Comparison of ENCODE assay signal across 8 cellular contexts in the genomic region with DNA sequence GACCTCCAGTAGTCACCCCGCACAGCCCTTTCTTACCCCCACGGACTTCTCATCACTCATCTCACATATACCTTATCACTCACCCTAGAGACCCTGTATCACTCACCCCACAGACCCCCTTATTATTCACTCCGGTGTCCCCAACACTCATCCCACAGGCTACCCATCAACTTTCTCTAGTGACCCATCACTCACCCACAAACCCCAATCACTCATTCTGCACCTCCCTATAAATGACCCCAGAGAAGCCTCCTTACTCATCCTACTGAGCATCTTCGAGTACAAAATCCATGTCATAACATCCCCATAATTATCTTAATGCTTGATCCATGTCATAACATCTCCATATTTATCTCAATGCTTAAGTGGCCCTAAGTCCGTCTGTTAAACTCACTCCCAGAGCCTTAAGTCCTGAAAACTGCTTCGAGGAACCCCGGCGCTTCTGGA. TPM values are rescaled to one million over a fixed set of nuclear protein-coding genes. Genes with fewer than 3 reads are reported as not detected.
DNase-seq lines count a peak whose midpoint lies in the region; ATAC-seq and TF ChIP-seq lines count a peak whose summit lies in the region.

No MANE protein-coding gene starts in this region.

- TF ChIP-seq RAD21 in IMR-90 (IDR thresholded peaks at IDR 0.05; ENCODE audit: low read length), result no peak

- POLR2A ChIA-PET in IMR-90 (lab: Charles Lee; ENCODE audit: unreplicated experiment), result interaction anchor here (0.6 kb wide), 1 partner anchor 40 kb away, joined by 9 read pairs; no protein-coding TSS in a partner anchor

- peak overlapping the region; percentile 5; the same call in 1 of the 2 replicates for H3K4ac ChIP-seq in IMR-90 (ENCODE audit: low read depth, low read length)

- peaks cover 13% of the 10 kb centered on the region for H3K36me3 Mint-ChIP-seq in T-helper 2 cell treated with Interferon-gamma antibody and Interleukin-4, amounts not matched to agents 5 μg/mL and 100 μg/mL, for 36 hours (ENCODE audit: low read depth)

- dilution Hi-C loops in IMR-90 (cut with HindIII; ENCODE audit: low sequenced_read_pairs, unreplicated experiment), result no loop called here

- WGBS in IMR-90 (ENCODE audit: extremely low coverage in 2 of 2, insufficient read length in 1 of 2), 2 experiments, result 24% methylated on average over 4 of the region's 8 CpGs; no CpG with 5 or more reads in 1 of the 2 experiments

- H3K4me3 ChIP-seq in IMR-90 (ENCODE audit: insufficient read depth, low read depth, low read length) (peak overlapping the region; percentile 80), coronary artery (peak overlapping the region; percentile 84), osteoblast (ENCODE audit: insufficient read depth, low read length) (peak overlapping the region; percentile 80)

- DNase-seq in T-helper 2 cell treated with Interferon-gamma antibody and Interleukin-4, amounts not matched to agents 5 μg/mL and 100 μg/mL, for 36 hours (ENCODE audit: low spot score), result peak; percentile 22
- no peak for DNase-seq in T-helper 2 cell
- no peak for DNase-seq in IMR-90
- no peak for DNase-seq in coronary artery (ENCODE audit: low spot score)
- peak; percentile 85 for DNase-seq in osteoblast (ENCODE audit: insufficient read length, low spot score, missing footprints)
- DNase-seq in mucosa of gallbladder (ENCODE audit: low spot score), result no peak
- DNase-seq in GM13977 (ENCODE audit: low spot score), result no peak

- no peak overlapping the region for H4K5ac ChIP-seq in IMR-90 (ENCODE audit: low read depth, low read length)

- H3K27me3 ChIP-seq in IMR-90 (ENCODE audit: control insufficient read depth, insufficient read depth, low read length) (no peaks in the 10 kb centered on the region), osteoblast (ENCODE audit: insufficient read depth, low read length) (no peaks in the 10 kb centered on the region)

- ATAC-seq in IMR-90 (ENCODE audit: low read depth) (no peak), HG03196 (IDR thresholded peaks at IDR 0.05; ENCODE audit: unreplicated experiment) (no peak)

- H3K23ac ChIP-seq in IMR-90 (ENCODE audit: low read depth, low read length), result no peak overlapping the region

- CTCF ChIA-PET in IMR-90 (lab: Yijun Ruan, JAX), result no interaction called here

- no peak overlapping the region for H2BK5ac ChIP-seq in IMR-90 (ENCODE audit: low read depth, low read length, poor library complexity, severe bottlenecking)

- no peaks in the 10 kb centered on the region for H3K9me3 ChIP-seq in IMR-90 (ENCODE audit: control insufficient read depth, insufficient read depth, low read length)
- H3K9me3 ChIP-seq in osteoblast (ENCODE audit: low read depth, low read length), result no peaks in the 10 kb centered on the region

- H3K4me3 Mint-ChIP-seq in T-helper 2 cell treated with Interferon-gamma antibody and Interleukin-4, amounts not matched to agents 5 μg/mL and 100 μg/mL, for 36 hours, result peak overlapping the region; percentile 95

- H3K4me1 Mint-ChIP-seq in T-helper 2 cell treated with Interferon-gamma antibody and Interleukin-4, amounts not matched to agents 5 μg/mL and 100 μg/mL, for 36 hours (ENCODE audit: low read depth), result peaks cover 29% of the 10 kb centered on the region

- H3K9ac ChIP-seq in IMR-90 (ENCODE audit: low read depth, low read length), result peak overlapping the region; percentile 34; the same call in 1 of the 2 replicates

- H3K27ac Mint-ChIP-seq in T-helper 2 cell treated with Interferon-gamma antibody and Interleukin-4, amounts not matched to agents 5 μg/mL and 100 μg/mL, for 36 hours, result peak overlapping the region; percentile 96

- H3K4me1 ChIP-seq in IMR-90 (ENCODE audit: control insufficient read depth, insufficient read depth, low read length) (peaks cover 2% of the 10 kb centered on the region), osteoblast (ENCODE audit: insufficient read depth, low read length) (peaks cover 12% of the 10 kb centered on the region)

- intact Hi-C loops in IMR-90 (cut with micrococcal nuclease), result loop anchor here (5.0 kb wide), 1 partner anchor 290 kb away; a partner anchor contains a TSS

- no peaks in the 10 kb centered on the region for H3K9me3 Mint-ChIP-seq in T-helper 2 cell treated with Interferon-gamma antibody and Interleukin-4, amounts not matched to agents 5 μg/mL and 100 μg/mL, for 36 hours

- H2BK15ac ChIP-seq in IMR-90 (ENCODE audit: low read depth, low read length), result no peak overlapping the region

- H3K4me2 ChIP-seq in IMR-90 (ENCODE audit: low read depth, low read length) (peak overlapping the region; percentile 69), osteoblast (ENCODE audit: insufficient read depth, low read length) (peak overlapping the region; percentile 93)

- no peak for TF ChIP-seq POLR2A in IMR-90 (IDR thresholded peaks at IDR 0.05; ENCODE audit: low read depth, low read length)

- no peak overlapping the region; the same call in 1 of the 2 replicates for H3K27ac ChIP-seq in IMR-90 (ENCODE audit: insufficient read depth, low read length)
- peak overlapping the region; percentile 87 to 96 for H3K27ac ChIP-seq in coronary artery
- peak overlapping the region; percentile 70 for H3K27ac ChIP-seq in osteoblast (ENCODE audit: low read depth, low read length)

- H2BK20ac ChIP-seq in IMR-90 (ENCODE audit: low read depth, low read length), result no peak overlapping the region

- no peak overlapping the region for H3K18ac ChIP-seq in IMR-90 (ENCODE audit: low read depth, low read length)

- TF ChIP-seq CTCF in IMR-90 (conservative IDR thresholded peaks at IDR 0.05; ENCODE audit: low read depth, low read length) (no peak), coronary artery (IDR thresholded peaks at IDR 0.05) (no peak), osteoblast (IDR thresholded peaks at IDR 0.05; ENCODE audit: extremely low read depth, low read depth, low read length) (no peak), GM13977 (IDR thresholded peaks at IDR 0.05; ENCODE audit: extremely low read depth, insufficient read depth, missing control alignments) (no peak)

- H2AFZ ChIP-seq in IMR-90 (replicated peaks; ENCODE audit: low read length, poor library complexity) (peak overlapping the region; percentile 92), osteoblast (ENCODE audit: low read length) (peak overlapping the region; percentile 80)

- H2AK5ac ChIP-seq in IMR-90 (ENCODE audit: low read depth, low read length), result no peak overlapping the region; the same call in 1 of the 2 replicates

- no peaks in the 10 kb centered on the region for H3K9me1 ChIP-seq in IMR-90 (ENCODE audit: insufficient read depth, low read length)

- in situ Hi-C loops in IMR-90 (cut with MboI; ENCODE audit: low sequenced_read_pairs), result no loop called here
- in situ Hi-C loops in GM13977 (cut with MboI; ENCODE audit: low pct_unique_long_range_greater_than_20kb, low sequenced_read_pairs, unreplicated experiment), result no loop called here

- no peaks in the 10 kb centered on the region for H3K36me3 ChIP-seq in IMR-90 (ENCODE audit: control insufficient read depth, insufficient read depth, low read length)
- H3K36me3 ChIP-seq in osteoblast (ENCODE audit: insufficient read depth, low read length), result no peaks in the 10 kb centered on the region

- H3K56ac ChIP-seq in IMR-90 (ENCODE audit: extremely low read depth, insufficient read depth, low read length), result no peak overlapping the region

- peak overlapping the region in 1 of 2 experiments; percentile 14; a peak in 3 of 4 replicates for H4K8ac ChIP-seq in IMR-90 (ENCODE audit: low read depth in 2 of 2, low read length in 2 of 2)

- H2BK120ac ChIP-seq in IMR-90 (ENCODE audit: low read depth, low read length), result no peak overlapping the region

- H4K91ac ChIP-seq in IMR-90 (ENCODE audit: insufficient read depth, low read depth, low read length), result no peak overlapping the region

- H3K79me2 ChIP-seq in osteoblast (ENCODE audit: insufficient read depth, low read length), result peaks cover 42% of the 10 kb centered on the region

- H4K20me1 ChIP-seq in IMR-90 (ENCODE audit: insufficient read depth, low read length), result no peaks in the 10 kb centered on the region
- H4K20me1 ChIP-seq in osteoblast (ENCODE audit: insufficient read depth, low read length), result no peaks in the 10 kb centered on the region

- peak overlapping the region; percentile 58; the same call in 1 of the 2 replicates for H3K14ac ChIP-seq in IMR-90 (replicated peaks; ENCODE audit: low read depth, low read length)

- H3K79me1 ChIP-seq in IMR-90 (ENCODE audit: low read depth in 1 of 2, low read length in 2 of 2), result peaks cover 0 to 28% of the 10 kb centered on the region in 2 experiments; a peak in 3 of 4 replicates

- BruUV-seq in IMR-90 (replicated peaks; lab: Mats Ljungman, UMichigan), result no TSS peak

- H2AK9ac ChIP-seq in IMR-90 (replicated peaks; ENCODE audit: low read depth, low read length, poor library complexity), result peak overlapping the region; percentile 6

- no peaks in the 10 kb centered on the region for H3K27me3 Mint-ChIP-seq in T-helper 2 cell treated with Interferon-gamma antibody and Interleukin-4, amounts not matched to agents 5 μg/mL and 100 μg/mL, for 36 hours (ENCODE audit: low read depth)

TF ChIP-seq in IMR-90, 13 proteins besides CTCF, POLR2A, EP300 and RAD21 (continues in another document):
- TF ChIP-seq, protein P1, sequence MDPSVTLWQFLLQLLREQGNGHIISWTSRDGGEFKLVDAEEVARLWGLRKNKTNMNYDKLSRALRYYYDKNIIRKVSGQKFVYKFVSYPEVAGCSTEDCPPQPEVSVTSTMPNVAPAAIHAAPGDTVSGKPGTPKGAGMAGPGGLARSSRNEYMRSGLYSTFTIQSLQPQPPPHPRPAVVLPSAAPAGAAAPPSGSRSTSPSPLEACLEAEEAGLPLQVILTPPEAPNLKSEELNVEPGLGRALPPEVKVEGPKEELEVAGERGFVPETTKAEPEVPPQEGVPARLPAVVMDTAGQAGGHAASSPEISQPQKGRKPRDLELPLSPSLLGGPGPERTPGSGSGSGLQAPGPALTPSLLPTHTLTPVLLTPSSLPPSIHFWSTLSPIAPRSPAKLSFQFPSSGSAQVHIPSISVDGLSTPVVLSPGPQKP (IDR thresholded peaks at IDR 0.05; ENCODE audit: borderline replicate concordance, low read depth, low read length), result no peak
- TF ChIP-seq MXI1 (IDR thresholded peaks at IDR 0.05; ENCODE audit: borderline replicate concordance, low read depth, low read length), result no peak
- TF ChIP-seq, protein P2, sequence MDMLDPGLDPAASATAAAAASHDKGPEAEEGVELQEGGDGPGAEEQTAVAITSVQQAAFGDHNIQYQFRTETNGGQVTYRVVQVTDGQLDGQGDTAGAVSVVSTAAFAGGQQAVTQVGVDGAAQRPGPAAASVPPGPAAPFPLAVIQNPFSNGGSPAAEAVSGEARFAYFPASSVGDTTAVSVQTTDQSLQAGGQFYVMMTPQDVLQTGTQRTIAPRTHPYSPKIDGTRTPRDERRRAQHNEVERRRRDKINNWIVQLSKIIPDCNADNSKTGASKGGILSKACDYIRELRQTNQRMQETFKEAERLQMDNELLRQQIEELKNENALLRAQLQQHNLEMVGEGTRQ (IDR thresholded peaks at IDR 0.05; ENCODE audit: low read depth, low read length), result no peak
- TF ChIP-seq SMC3 (IDR thresholded peaks at IDR 0.05; ENCODE audit: low read depth, low read length), result no peak
- TF ChIP-seq CHD1 (IDR thresholded peaks at IDR 0.05; ENCODE audit: low read depth, low read length), result no peak

RNA-seq across cellular contexts. Expression of a gene that starts 0.9 kb away (rescaled TPM):
- total RNA-seq in IMR-90 (2012; rRNA removed), result 7.8 and 8.1 TPM in 2 replicates
- polyA plus RNA-seq in IMR-90 (2012; rRNA removed), result 2.8 and 3.0 TPM in 2 replicates
- polyA plus RNA-seq in IMR-90 (2012; cell fraction: cytosol; rRNA removed), result 0.88 and 0.90 TPM in 2 replicates
- 1.8 and 6.5 TPM in 2 replicates for polyA plus RNA-seq in IMR-90 (2012; cell fraction: nucleus; rRNA removed; ENCODE audit: low replicate concordance)
- total RNA-seq in osteoblast, result 9.0 and 9.1 TPM in 2 replicates
- 11.1 TPM for total RNA-seq in mucosa of gallbladder

Comparison
In these comparisons a context has a peak if more than half of its experiments do, and no peak if none do; other contexts are left out.
1. DNase-seq: peak in T-helper 2 cell treated with Interferon-gamma antibody and Interleukin-4, amounts not matched to agents 5 μg/mL and 100 μg/mL, for 36 hours (single experiment) and osteoblast (single experiment); none in T-helper 2 cell (0 of 5), IMR-90 (single experiment), coronary artery (single experiment), mucosa of gallbladder (single experiment) and GM13977 (single experiment).
2. Peak in every context shown above with its lines, with median percentiles within 50 percentile points of each other: H3K4me3 ChIP-seq.